8 cellular contexts compared by ENCODE assay signal in genomic region chr4:40924096-40924792, GRCh38.
DNase-seq lines count a peak whose midpoint lies in the region; ATAC-seq and TF ChIP-seq lines count a peak whose summit lies in the region.

No MANE protein-coding gene starts in this region.

- H3K36me3 Mint-ChIP-seq in CD8-positive, alpha-beta T cell, result no peaks in the 10 kb centered on the region
- no peaks in the 10 kb centered on the region for H3K36me3 Mint-ChIP-seq in activated naive CD4-positive, alpha-beta T cell treated with anti-CD3 and anti-CD28 coated beads for 36 hours (ENCODE audit: low read depth)

- no peak overlapping the region for H3K27ac Mint-ChIP-seq in CD8-positive, alpha-beta T cell
- H3K27ac Mint-ChIP-seq in activated naive CD4-positive, alpha-beta T cell treated with anti-CD3 and anti-CD28 coated beads for 36 hours, result peak overlapping the region; percentile 72

- H3K9me3 Mint-ChIP-seq in CD8-positive, alpha-beta T cell, result no peaks in the 10 kb centered on the region
- peaks cover 3% of the 10 kb centered on the region for H3K9me3 Mint-ChIP-seq in activated naive CD4-positive, alpha-beta T cell treated with anti-CD3 and anti-CD28 coated beads for 36 hours

- CTCF ChIA-PET in CD8-positive, alpha-beta T cell (lab: Charles Lee), result interaction anchor here (0.8 to 3.3 kb wide), 9 partner anchors 8 to 45 kb away, joined by 3 to 27 read pairs (median 3); no protein-coding TSS in a partner anchor
- CTCF ChIA-PET in activated naive CD4-positive, alpha-beta T cell treated with anti-CD3 and anti-CD28 coated beads for 36 hours (lab: Charles Lee), result interaction anchor here (0.6 to 9.6 kb wide), 25 partner anchors 9 to 1559 kb away, joined by 3 to 102 read pairs (median 4); partner anchors contain the start of gene APBB2

- no peak overlapping the region for H3K4me3 Mint-ChIP-seq in CD8-positive, alpha-beta T cell
- H3K4me3 Mint-ChIP-seq in activated naive CD4-positive, alpha-beta T cell treated with anti-CD3 and anti-CD28 coated beads for 36 hours, result no peak overlapping the region

- in situ Hi-C loops in SK-MEL-5 (cut with HindIII; ENCODE audit: low pct_unique_long_range_greater_than_20kb, low sequenced_read_pairs), result no loop called here

- H3K4me1 Mint-ChIP-seq in CD8-positive, alpha-beta T cell (ENCODE audit: low read depth), result no peaks in the 10 kb centered on the region
- H3K4me1 Mint-ChIP-seq in activated naive CD4-positive, alpha-beta T cell treated with anti-CD3 and anti-CD28 coated beads for 36 hours (ENCODE audit: low read depth), result peaks cover 10% of the 10 kb centered on the region

- intact Hi-C loops in CD8-positive, alpha-beta T cell (cut with DNase I, micrococcal nuclease), result no loop called here
- intact Hi-C loops in activated naive CD4-positive, alpha-beta T cell treated with anti-CD3 and anti-CD28 coated beads for 36 hours (cut with micrococcal nuclease), result loop anchor here (1.0 to 10.0 kb wide), 5 partner anchors 15 to 961 kb away; no protein-coding TSS in a partner anchor

- no peaks in the 10 kb centered on the region for H3K9me3 ChIP-seq in CD8-positive, alpha-beta T cell (ENCODE audit: low read length)

- POLR2A ChIA-PET in CD8-positive, alpha-beta T cell (lab: Charles Lee), result no interaction called here

- H3K27me3 ChIP-seq in CD8-positive, alpha-beta T cell (ENCODE audit: insufficient read depth, low read length), result no peaks in the 10 kb centered on the region

- peak; percentile 29 to 69 (median 46) for DNase-seq in CD8-positive, alpha-beta T cell
- DNase-seq in GM20000 (ENCODE audit: low spot score), result peak; percentile 76
- peak; percentile 64 to 76 for DNase-seq in Kasumi-1 (lab: John Stamatoyannopoulos, UW)
- peak; percentile 65 for DNase-seq in SK-MEL-5 (ENCODE audit: low read depth, low spot score)
- peak; percentile 92 for DNase-seq in activated naive CD4-positive, alpha-beta T cell treated with anti-CD3 and anti-CD28 coated beads for 36 hours
- DNase-seq in glomerular visceral epithelial cell (ENCODE audit: extremely low spot score), result peak; percentile 66
- peak; percentile 35 for DNase-seq in renal cortical epithelial cell (ENCODE audit: low read depth)

- no peak overlapping the region for H3K4me3 ChIP-seq in CD8-positive, alpha-beta T cell (ENCODE audit: low read depth, low read length)

- no peaks in the 10 kb centered on the region for H3K4me1 ChIP-seq in CD8-positive, alpha-beta T cell (ENCODE audit: insufficient read depth, low read length)

- no peak overlapping the region for H3K27ac ChIP-seq in CD8-positive, alpha-beta T cell (ENCODE audit: low read depth, low read length)

- peak; percentile 75 for ATAC-seq in CD8-positive, alpha-beta T cell
- no peak for ATAC-seq in GM18870 (IDR thresholded peaks at IDR 0.05; ENCODE audit: unreplicated experiment)

- H3K27me3 Mint-ChIP-seq in CD8-positive, alpha-beta T cell (ENCODE audit: low read depth), result peaks cover 13% of the 10 kb centered on the region
- peaks cover 11% of the 10 kb centered on the region for H3K27me3 Mint-ChIP-seq in activated naive CD4-positive, alpha-beta T cell treated with anti-CD3 and anti-CD28 coated beads for 36 hours (ENCODE audit: low read depth)

- peak; percentile 68 for TF ChIP-seq CTCF in CD8-positive, alpha-beta T cell (IDR thresholded peaks at IDR 0.05)
- peak; percentile 82 for TF ChIP-seq CTCF in GM20000 (IDR thresholded peaks at IDR 0.05; ENCODE audit: extremely low read depth, missing control alignments)

- no peaks in the 10 kb centered on the region for H3K36me3 ChIP-seq in CD8-positive, alpha-beta T cell (ENCODE audit: insufficient read depth, low read length)

Comparison
In these comparisons a context has a peak if more than half of its experiments do, and no peak if none do; other contexts are left out.
1. DNase-seq: peak in every context shown above with its lines; median percentile 92 in activated naive CD4-positive, alpha-beta T cell treated with anti-CD3 and anti-CD28 coated beads for 36 hours; 76 in GM20000; 70 in Kasumi-1; 66 in glomerular visceral epithelial cell; 65 in SK-MEL-5; 46 in CD8-positive, alpha-beta T cell; 35 in renal cortical epithelial cell.